Comparison of ENCODE assay signal across 25 cellular contexts in the genomic region with DNA sequence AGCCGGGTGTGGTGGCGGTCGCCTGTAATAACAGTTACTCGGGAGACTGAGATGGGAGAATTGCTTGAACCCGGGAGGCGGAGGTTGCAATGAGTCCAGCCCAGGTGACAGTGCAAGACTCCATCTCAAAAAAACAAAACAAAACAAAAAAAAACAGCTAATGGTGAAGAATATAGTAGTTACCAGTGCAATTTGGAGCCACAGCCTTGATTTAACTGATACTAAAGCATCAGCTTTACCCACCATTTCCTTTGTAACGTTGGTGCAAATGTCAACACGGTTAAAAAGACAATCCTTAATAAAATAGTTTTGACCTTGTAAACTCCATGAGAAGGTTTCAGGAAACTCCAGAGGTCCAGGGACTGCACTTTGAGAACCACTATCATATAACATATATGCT. TPM values are rescaled to one million over a fixed set of nuclear protein-coding genes. Genes with fewer than 3 reads are reported as not detected.
A peak's percentile ranks its signal among the peaks of the same experiment; 100 is the strongest.
DNase-seq lines count a peak whose midpoint lies in the region; ATAC-seq and TF ChIP-seq lines count a peak whose summit lies in the region.
"Had no signal": no experiment of that assay in that cellular context is flagged by ENCODE, and none has a peak within 500 bp of the region (broad histone marks: within the 10 kb centered on the region; RNA-seq: fewer than 3 reads in every experiment).

No MANE protein-coding gene starts in this region.

- H3K79me2 ChIP-seq in SK-N-SH (ENCODE audit: insufficient read depth), result peaks cover 50% of the 10 kb centered on the region

- H3K4me3 Mint-ChIP-seq in activated naive CD4-positive, alpha-beta T cell treated with anti-CD3 and anti-CD28 coated beads, Interleukin-2, amount 10 ng/mL, durations not matched to agents 7 days and 5 days, result no peak overlapping the region
- H3K4me3 Mint-ChIP-seq in IgD-negative memory B cell, result peak overlapping the region; percentile 34 to 68 (median 54)
- H3K4me3 Mint-ChIP-seq in activated naive CD8-positive, alpha-beta T cell treated with anti-CD3 and anti-CD28 coated beads for 36 hours, result no peak overlapping the region
- H3K4me3 Mint-ChIP-seq in stimulated activated memory B cell treated with anti-CD40 and anti-IgM and Interleukin-4, amounts not matched to agents 10 μg/mL and 1 μg/mL and 100 μg/mL, for 72 hours, result peak overlapping the region; percentile 44

- no peaks in the 10 kb centered on the region for H3K9me2 ChIP-seq in SK-N-SH

- no peaks in the 10 kb centered on the region for H4K20me1 ChIP-seq in SK-N-SH (ENCODE audit: insufficient read depth)

- H3K4me1 ChIP-seq in SK-N-SH (ENCODE audit: control insufficient read depth in 1 of 2, insufficient read depth in 2 of 2, low read depth in 1 of 2, low read length in 1 of 2), result peaks cover 6 to 17% of the 10 kb centered on the region in 2 experiments
- H3K4me1 ChIP-seq: foreskin keratinocyte had no signal

- DNase-seq in activated naive CD4-positive, alpha-beta T cell treated with anti-CD3 and anti-CD28 coated beads, Interleukin-2, amount 10 ng/mL, durations not matched to agents 7 days and 5 days, result no peak
- DNase-seq in activated naive CD4-positive, alpha-beta T cell treated with anti-CD3 and anti-CD28 coated beads, Interleukin-2, amount 50 U/mL, for 16 hours, result no peak
- no peak for DNase-seq in activated naive CD8-positive, alpha-beta T cell treated with anti-CD3 and anti-CD28 coated beads for 36 hours
- DNase-seq in SHP77 (lab: John Stamatoyannopoulos, UW), result no peak
- no peak for DNase-seq in SK-N-SH
- DNase-seq in dedifferentiated amniotic fluid mesenchymal stem cell (ENCODE audit: extremely low spot score), result no peak
- DNase-seq: amniotic stem cell; C1 segment of cervical spinal cord; foreskin keratinocyte; GM23248; hippocampal formation; mesendoderm; NCI-H1092 treated with DMSO at 0.1 percent for 48 hours; NCI-H1930; NCI-H748 treated with DMSO at 0.1 percent for 48 hours; RPMI8226; stimulated activated CD4-positive, alpha-beta T cell treated with anti-CD3 and anti-CD28 coated beads, Interleukin-2, amount 100 ng/mL, for 24 hours; WERI-Rb-1 had no signal

- no peak overlapping the region for H3K4me3 ChIP-seq in SK-N-SH (ENCODE audit: low read depth in 2 of 2, low read length in 1 of 2)
- H3K4me3 ChIP-seq: GM23248, smooth muscle cell, thoracic aorta, vagina had no signal

- H3K9me3 ChIP-seq in SK-N-SH, result no peaks in the 10 kb centered on the region
- H3K9me3 ChIP-seq: thoracic aorta, vagina had no signal

- CTCF ChIA-PET in activated naive CD4-positive, alpha-beta T cell treated with anti-CD3 and anti-CD28 coated beads, Interleukin-2, amount 10 ng/mL, durations not matched to agents 7 days and 5 days (lab: Charles Lee), result no interaction called here
- CTCF ChIA-PET in SK-N-SH (lab: Yijun Ruan, JAX), result interaction anchor here (0.6 to 0.9 kb wide), 2 partner anchors 9 to 10 kb away, joined by 3 read pairs; no protein-coding TSS in a partner anchor

- POLR2A ChIA-PET in SK-N-SH (lab: Yijun Ruan, JAX), result no interaction called here

- peaks cover 60% of the 10 kb centered on the region for H3K4me1 Mint-ChIP-seq in activated naive CD4-positive, alpha-beta T cell treated with anti-CD3 and anti-CD28 coated beads, Interleukin-2, amount 10 ng/mL, durations not matched to agents 7 days and 5 days
- peaks cover 52 to 58% (median 55%) of the 10 kb centered on the region in 3 donors for H3K4me1 Mint-ChIP-seq in IgD-negative memory B cell
- H3K4me1 Mint-ChIP-seq in activated naive CD8-positive, alpha-beta T cell treated with anti-CD3 and anti-CD28 coated beads for 36 hours, result peaks cover 61% of the 10 kb centered on the region
- H3K4me1 Mint-ChIP-seq in stimulated activated memory B cell treated with anti-CD40 and anti-IgM and Interleukin-4, amounts not matched to agents 10 μg/mL and 1 μg/mL and 100 μg/mL, for 72 hours, result peaks cover 70% of the 10 kb centered on the region

- H3K36me3 ChIP-seq in SK-N-SH (replicated peaks in 1 of 2; ENCODE audit: control insufficient read depth in 1 of 2, insufficient read depth in 2 of 2, low read length in 1 of 2), result peaks cover 0 to 4% of the 10 kb centered on the region in 2 experiments
- H3K36me3 ChIP-seq: thoracic aorta, vagina, WERI-Rb-1 had no signal

- no peak overlapping the region for H3K27ac ChIP-seq in SK-N-SH (ENCODE audit: low read depth in 2 of 2, low read length in 1 of 2)
- H3K27ac ChIP-seq: foreskin keratinocyte, GM23248, thoracic aorta, vagina, WERI-Rb-1 had no signal

- no peaks in the 10 kb centered on the region for H3K27me3 Mint-ChIP-seq in activated naive CD4-positive, alpha-beta T cell treated with anti-CD3 and anti-CD28 coated beads, Interleukin-2, amount 10 ng/mL, durations not matched to agents 7 days and 5 days
- H3K27me3 Mint-ChIP-seq in IgD-negative memory B cell, result no peaks in the 10 kb centered on the region
- H3K27me3 Mint-ChIP-seq in activated naive CD8-positive, alpha-beta T cell treated with anti-CD3 and anti-CD28 coated beads for 36 hours, result no peaks in the 10 kb centered on the region
- H3K27me3 Mint-ChIP-seq in stimulated activated memory B cell treated with anti-CD40 and anti-IgM and Interleukin-4, amounts not matched to agents 10 μg/mL and 1 μg/mL and 100 μg/mL, for 72 hours, result no peaks in the 10 kb centered on the region

- no peak overlapping the region for H3K4me2 ChIP-seq in SK-N-SH
- H3K4me2 ChIP-seq: smooth muscle cell had no signal

- ATAC-seq in stimulated activated memory B cell treated with anti-CD40 and anti-IgM and Interleukin-4, amounts not matched to agents 10 μg/mL and 1 μg/mL and 100 μg/mL, for 72 hours, result no peak
- ATAC-seq: esophagus mucosa, foreskin keratinocyte, left lobe of liver had no signal

- TF ChIP-seq RAD21 in SK-N-SH (IDR thresholded peaks at IDR 0.05; ENCODE audit: low read length), result no peak

- H3K9me3 Mint-ChIP-seq in activated naive CD4-positive, alpha-beta T cell treated with anti-CD3 and anti-CD28 coated beads, Interleukin-2, amount 10 ng/mL, durations not matched to agents 7 days and 5 days, result no peaks in the 10 kb centered on the region
- no peaks in the 10 kb centered on the region for H3K9me3 Mint-ChIP-seq in IgD-negative memory B cell
- no peaks in the 10 kb centered on the region for H3K9me3 Mint-ChIP-seq in activated naive CD8-positive, alpha-beta T cell treated with anti-CD3 and anti-CD28 coated beads for 36 hours
- no peaks in the 10 kb centered on the region for H3K9me3 Mint-ChIP-seq in stimulated activated memory B cell treated with anti-CD40 and anti-IgM and Interleukin-4, amounts not matched to agents 10 μg/mL and 1 μg/mL and 100 μg/mL, for 72 hours

- no peaks in the 10 kb centered on the region for H3K27me3 ChIP-seq in SK-N-SH (ENCODE audit: insufficient read depth)
- H3K27me3 ChIP-seq: foreskin keratinocyte, vagina had no signal

- H3F3A ChIP-seq in SK-N-SH (replicated peaks; ENCODE audit: insufficient read depth), result peaks cover 14% of the 10 kb centered on the region

- peaks cover 43% of the 10 kb centered on the region for H3K36me3 Mint-ChIP-seq in activated naive CD4-positive, alpha-beta T cell treated with anti-CD3 and anti-CD28 coated beads, Interleukin-2, amount 10 ng/mL, durations not matched to agents 7 days and 5 days
- H3K36me3 Mint-ChIP-seq in IgD-negative memory B cell, result peaks cover 14% of the 10 kb centered on the region
- H3K36me3 Mint-ChIP-seq in activated naive CD8-positive, alpha-beta T cell treated with anti-CD3 and anti-CD28 coated beads for 36 hours, result peaks cover 59% of the 10 kb centered on the region
- H3K36me3 Mint-ChIP-seq in stimulated activated memory B cell treated with anti-CD40 and anti-IgM and Interleukin-4, amounts not matched to agents 10 μg/mL and 1 μg/mL and 100 μg/mL, for 72 hours, result peaks cover 43% of the 10 kb centered on the region

- no peak overlapping the region for H2AFZ ChIP-seq in SK-N-SH (ENCODE audit: low read depth)
- H2AFZ ChIP-seq: GM23248 had no signal

- no peak for TF ChIP-seq CTCF in SK-N-SH (IDR thresholded peaks at IDR 0.05)

- H3K27ac Mint-ChIP-seq in activated naive CD4-positive, alpha-beta T cell treated with anti-CD3 and anti-CD28 coated beads, Interleukin-2, amount 10 ng/mL, durations not matched to agents 7 days and 5 days, result peak overlapping the region; percentile 58
- H3K27ac Mint-ChIP-seq in IgD-negative memory B cell, result peak overlapping the region; percentile 54 to 99 (median 89)
- H3K27ac Mint-ChIP-seq in activated naive CD8-positive, alpha-beta T cell treated with anti-CD3 and anti-CD28 coated beads for 36 hours, result peak overlapping the region; percentile 56
- peak overlapping the region; percentile 90 for H3K27ac Mint-ChIP-seq in stimulated activated memory B cell treated with anti-CD40 and anti-IgM and Interleukin-4, amounts not matched to agents 10 μg/mL and 1 μg/mL and 100 μg/mL, for 72 hours

- TF ChIP-seq EP300 in SK-N-SH (IDR thresholded peaks at IDR 0.05; ENCODE audit: borderline replicate concordance in 1 of 2, low read depth in 1 of 2, low read length in 1 of 2), result no peak

- H3K9ac ChIP-seq in SK-N-SH, result no peak overlapping the region
- H3K9ac ChIP-seq: GM23248 had no signal

- WGBS in SK-N-SH (ENCODE audit: low lambda C conversion rate), result 83% methylated on average over 8 of the region's 8 CpGs

TF ChIP-seq in SK-N-SH, 30 proteins besides CTCF, POLR2A, EP300 and RAD21 (continues in another document):
- TF ChIP-seq, protein P1, sequence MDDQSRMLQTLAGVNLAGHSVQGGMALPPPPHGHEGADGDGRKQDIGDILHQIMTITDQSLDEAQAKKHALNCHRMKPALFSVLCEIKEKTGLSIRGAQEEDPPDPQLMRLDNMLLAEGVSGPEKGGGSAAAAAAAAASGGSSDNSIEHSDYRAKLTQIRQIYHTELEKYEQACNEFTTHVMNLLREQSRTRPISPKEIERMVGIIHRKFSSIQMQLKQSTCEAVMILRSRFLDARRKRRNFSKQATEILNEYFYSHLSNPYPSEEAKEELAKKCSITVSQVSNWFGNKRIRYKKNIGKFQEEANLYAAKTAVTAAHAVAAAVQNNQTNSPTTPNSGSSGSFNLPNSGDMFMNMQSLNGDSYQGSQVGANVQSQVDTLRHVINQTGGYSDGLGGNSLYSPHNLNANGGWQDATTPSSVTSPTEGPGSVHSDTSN (IDR thresholded peaks at IDR 0.05), result no peak
- TF ChIP-seq POLR2AphosphoS5 (IDR thresholded peaks at IDR 0.05; ENCODE audit: low read depth, low read length), result no peak
- TF ChIP-seq RFX5 (IDR thresholded peaks at IDR 0.05; ENCODE audit: low read length), result no peak
- TF ChIP-seq EZH2phosphoT487 (IDR thresholded peaks at IDR 0.05; ENCODE audit: borderline replicate concordance, low read depth), result no peak
- TF ChIP-seq FOXJ3 (CRISPR knock-in tag; IDR thresholded peaks at IDR 0.05), result no peak

RNA-seq across cellular contexts. Expression of a gene that starts 41.8 kb away (rescaled TPM):
- polyA plus RNA-seq in IgD-negative memory B cell (173 TPM), SK-N-SH (2012; rRNA removed) (10.2 and 11.0 TPM in 2 replicates)
- 100 to 1,000 TPM; 198 TPM for total RNA-seq in activated naive CD8-positive, alpha-beta T cell treated with anti-CD3 and anti-CD28 coated beads for 36 hours
- polyA plus RNA-seq in SK-N-SH (2012; cell fraction: cytosol; rRNA removed), result 13.1 and 17.9 TPM in 2 replicates
- 19.1 and 20.3 TPM in 2 replicates for polyA plus RNA-seq in SK-N-SH (2012; cell fraction: nucleus; rRNA removed)

RNA-seq across cellular contexts. Expression of a gene that starts 52.5 kb away (rescaled TPM):
- polyA plus RNA-seq in IgD-negative memory B cell, result 2.1 TPM
- total RNA-seq in activated naive CD8-positive, alpha-beta T cell treated with anti-CD3 and anti-CD28 coated beads for 36 hours, result 10 to 100 TPM; 17.7 to 19.4 TPM
- polyA plus RNA-seq in SK-N-SH (2012; rRNA removed), result 23.0 and 29.9 TPM in 2 replicates
- polyA plus RNA-seq in SK-N-SH (2012; cell fraction: cytosol; rRNA removed), result 20.9 and 24.6 TPM in 2 replicates
- 20.5 and 35.5 TPM in 2 replicates for polyA plus RNA-seq in SK-N-SH (2012; cell fraction: nucleus; rRNA removed)

Comparison
In these comparisons a context has a peak if more than half of its experiments do, and no peak if none do; other contexts are left out.
1. H3K4me3 Mint-ChIP-seq: peak in IgD-negative memory B cell (4 of 4) and stimulated activated memory B cell treated with anti-CD40 and anti-IgM and Interleukin-4, amounts not matched to agents 10 μg/mL and 1 μg/mL and 100 μg/mL, for 72 hours (single experiment); none in activated naive CD4-positive, alpha-beta T cell treated with anti-CD3 and anti-CD28 coated beads, Interleukin-2, amount 10 ng/mL, durations not matched to agents 7 days and 5 days (single experiment) and activated naive CD8-positive, alpha-beta T cell treated with anti-CD3 and anti-CD28 coated beads for 36 hours (single experiment).
2. Peak in every context shown above with its lines, with median percentiles within 50 percentile points of each other: H3K27ac Mint-ChIP-seq.